Comparison of ENCODE assay signal across 8 cellular contexts in the genomic region with DNA sequence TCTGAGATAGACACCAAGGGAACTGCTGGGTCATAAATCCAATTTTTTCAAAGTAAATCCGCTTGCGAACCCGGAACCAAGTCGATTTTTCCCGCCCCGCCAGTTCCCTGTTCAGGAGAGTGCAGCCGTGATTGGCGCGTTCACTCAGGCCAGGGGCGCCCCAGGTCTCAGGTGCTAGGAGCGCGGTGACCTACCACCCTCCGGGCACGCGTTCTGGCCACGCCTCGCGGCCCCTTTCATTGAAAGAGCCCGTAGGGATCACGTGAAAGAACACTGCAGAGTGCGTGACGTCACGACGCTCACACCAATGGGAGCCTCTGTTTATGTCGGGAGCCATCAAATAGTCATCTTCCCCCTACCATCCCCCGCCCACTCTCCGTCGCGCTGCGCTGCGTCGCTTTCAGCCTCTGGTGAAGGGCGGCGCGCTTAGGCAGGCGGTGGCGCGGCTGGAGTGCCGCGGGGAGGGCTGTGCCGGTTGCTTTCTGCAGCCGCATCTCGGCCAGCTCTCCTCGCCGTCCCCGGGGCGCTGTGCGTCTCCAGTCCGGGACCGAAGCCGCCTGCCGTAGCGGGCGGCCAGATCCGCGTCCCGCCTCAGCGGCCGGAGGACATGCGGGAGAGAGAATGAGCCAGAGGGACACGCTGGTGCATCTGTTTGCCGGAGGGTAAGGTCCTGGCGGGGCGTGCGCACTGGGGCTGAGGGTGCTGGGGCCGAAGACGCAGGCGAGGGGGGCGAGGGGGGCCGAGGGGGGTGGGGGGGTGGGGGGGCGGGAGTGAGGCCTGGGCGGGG. TPM values are rescaled to one million over a fixed set of nuclear protein-coding genes. Genes with fewer than 3 reads are reported as not detected.
A peak's percentile ranks its signal among the peaks of the same experiment; 100 is the strongest.
DNase-seq lines count a peak whose midpoint lies in the region; ATAC-seq and TF ChIP-seq lines count a peak whose summit lies in the region.

A gene with protein sequence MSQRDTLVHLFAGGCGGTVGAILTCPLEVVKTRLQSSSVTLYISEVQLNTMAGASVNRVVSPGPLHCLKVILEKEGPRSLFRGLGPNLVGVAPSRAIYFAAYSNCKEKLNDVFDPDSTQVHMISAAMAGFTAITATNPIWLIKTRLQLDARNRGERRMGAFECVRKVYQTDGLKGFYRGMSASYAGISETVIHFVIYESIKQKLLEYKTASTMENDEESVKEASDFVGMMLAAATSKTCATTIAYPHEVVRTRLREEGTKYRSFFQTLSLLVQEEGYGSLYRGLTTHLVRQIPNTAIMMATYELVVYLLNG (plus strand): TSS at position 403 of the 787 bp plus-strand sequence. CDS start 219 bp downstream, at position 622.

- peak within 1 kb of the TSS; percentile 95 for H3K4me3 Mint-ChIP-seq in activated T-cell treated with anti-CD3 and anti-CD28 coated beads, Interleukin-2, amount 50 U/mL, for 24 hours

- in situ Hi-C loops in KBM-7 (cut with MboI; ENCODE audit: low pct_unique_long_range_greater_than_20kb, low sequenced_read_pairs), result no loop called here

- H3K9me3 Mint-ChIP-seq in activated T-cell treated with anti-CD3 and anti-CD28 coated beads, Interleukin-2, amount 50 U/mL, for 24 hours, result peaks cover 4% of the 10 kb centered on the region

- peak; percentile 98 for ATAC-seq in GM21717 (IDR thresholded peaks at IDR 0.05; ENCODE audit: unreplicated experiment)

- H3K27me3 Mint-ChIP-seq in activated T-cell treated with anti-CD3 and anti-CD28 coated beads, Interleukin-2, amount 50 U/mL, for 24 hours, result no peaks in the 10 kb centered on the region

- no peaks in the 10 kb centered on the region for H3K9me3 ChIP-seq in esophagus (ENCODE audit: control insufficient read depth in 2 of 2, insufficient read depth in 1 of 2, low read depth in 1 of 2, low read length in 1 of 2)
- no peaks in the 10 kb centered on the region for H3K9me3 ChIP-seq in mucosa of stomach (ENCODE audit: control insufficient read depth, low read length)

- H3K4me3 ChIP-seq in esophagus (ENCODE audit: low read depth in 1 of 2, low read length in 2 of 2), result peak within 1 kb of the TSS; percentile 99
- peak within 1 kb of the TSS; percentile 87 for H3K4me3 ChIP-seq in mucosa of stomach (ENCODE audit: low read length)

- H3K36me3 Mint-ChIP-seq in activated T-cell treated with anti-CD3 and anti-CD28 coated beads, Interleukin-2, amount 50 U/mL, for 24 hours (ENCODE audit: low read depth), result peaks cover 24% of the 10 kb centered on the region

- no peaks in the 10 kb centered on the region for H3K4me1 ChIP-seq in esophagus (ENCODE audit: control insufficient read depth in 2 of 2, insufficient read depth in 2 of 2, low read length in 1 of 2)
- peaks cover 17% of the 10 kb centered on the region for H3K4me1 ChIP-seq in mucosa of stomach (ENCODE audit: control insufficient read depth, insufficient read depth, low read length)

- H3K36me3 ChIP-seq in esophagus (ENCODE audit: control insufficient read depth in 2 of 2, insufficient read depth in 2 of 2, low read length in 1 of 2) (no peaks in the 10 kb centered on the region), mucosa of stomach (ENCODE audit: control insufficient read depth, insufficient read depth, low read length) (no peaks in the 10 kb centered on the region)

- H3K9ac ChIP-seq in mucosa of stomach (ENCODE audit: low read length), result peak within 1 kb of the TSS; percentile 98

- 0 to 1% methylated on average over 59 to 71 of the region's 72 CpGs for WGBS in esophagus, 2 donors

- H3K27me3 ChIP-seq in esophagus (ENCODE audit: control insufficient read depth in 1 of 2, insufficient read depth in 2 of 2, low read length in 2 of 2) (no peaks in the 10 kb centered on the region), mucosa of stomach (ENCODE audit: control insufficient read depth, insufficient read depth, low read length) (no peaks in the 10 kb centered on the region)

- peak within 1 kb of the TSS; percentile 95 for H3K27ac Mint-ChIP-seq in activated T-cell treated with anti-CD3 and anti-CD28 coated beads, Interleukin-2, amount 50 U/mL, for 24 hours

- peaks cover 46% of the 10 kb centered on the region for H3K4me1 Mint-ChIP-seq in activated T-cell treated with anti-CD3 and anti-CD28 coated beads, Interleukin-2, amount 50 U/mL, for 24 hours (ENCODE audit: low read depth)

- peak within 1 kb of the TSS; percentile 98 to 99 for H3K27ac ChIP-seq in esophagus (ENCODE audit: low read depth in 2 of 2, low read length in 1 of 2)

- DNase-seq in DMS153 treated with DMSO at 0.1 percent for 48 hours (lab: John Stamatoyannopoulos, UW; ENCODE audit: unreplicated experiment) (peak; percentile 98), KBM-7 (peak; percentile 97)
- peak; percentile 95 for DNase-seq in activated T-cell treated with anti-CD3 and anti-CD28 coated beads, Interleukin-2, amount 50 U/mL, for 24 hours
- DNase-seq in stimulated activated CD8-positive, alpha-beta memory T cell treated with anti-CD3 and anti-CD28 coated beads, Interleukin-7, amount 100 ng/mL, for 1 hour (ENCODE audit: low read depth in 2 of 2), result peak; percentile 87 to 91

TF ChIP-seq in PFSK-1, 5 proteins besides CTCF, POLR2A, EP300 and RAD21:
- TF ChIP-seq POLR2AphosphoS5 (IDR thresholded peaks at IDR 0.05; ENCODE audit: low read depth, low read length) (peak; percentile 77; the same call in 1 of the 2 replicates), TAF1 (IDR thresholded peaks at IDR 0.05; ENCODE audit: borderline replicate concordance, insufficient read depth, low read length) (peak; percentile 66; the same call in 1 of the 2 replicates), FOXP2 (optimal IDR thresholded peaks at IDR 0.05; ENCODE audit: borderline replicate concordance, extremely low read depth, extremely low read length, insufficient read depth) (peak; percentile 45), SIN3A (IDR thresholded peaks at IDR 0.05; ENCODE audit: borderline replicate concordance, insufficient read depth, low read length) (0 out of 2 replicates have a peak, but pooled peaks have one; percentile 14)
- TF ChIP-seq, protein P1, sequence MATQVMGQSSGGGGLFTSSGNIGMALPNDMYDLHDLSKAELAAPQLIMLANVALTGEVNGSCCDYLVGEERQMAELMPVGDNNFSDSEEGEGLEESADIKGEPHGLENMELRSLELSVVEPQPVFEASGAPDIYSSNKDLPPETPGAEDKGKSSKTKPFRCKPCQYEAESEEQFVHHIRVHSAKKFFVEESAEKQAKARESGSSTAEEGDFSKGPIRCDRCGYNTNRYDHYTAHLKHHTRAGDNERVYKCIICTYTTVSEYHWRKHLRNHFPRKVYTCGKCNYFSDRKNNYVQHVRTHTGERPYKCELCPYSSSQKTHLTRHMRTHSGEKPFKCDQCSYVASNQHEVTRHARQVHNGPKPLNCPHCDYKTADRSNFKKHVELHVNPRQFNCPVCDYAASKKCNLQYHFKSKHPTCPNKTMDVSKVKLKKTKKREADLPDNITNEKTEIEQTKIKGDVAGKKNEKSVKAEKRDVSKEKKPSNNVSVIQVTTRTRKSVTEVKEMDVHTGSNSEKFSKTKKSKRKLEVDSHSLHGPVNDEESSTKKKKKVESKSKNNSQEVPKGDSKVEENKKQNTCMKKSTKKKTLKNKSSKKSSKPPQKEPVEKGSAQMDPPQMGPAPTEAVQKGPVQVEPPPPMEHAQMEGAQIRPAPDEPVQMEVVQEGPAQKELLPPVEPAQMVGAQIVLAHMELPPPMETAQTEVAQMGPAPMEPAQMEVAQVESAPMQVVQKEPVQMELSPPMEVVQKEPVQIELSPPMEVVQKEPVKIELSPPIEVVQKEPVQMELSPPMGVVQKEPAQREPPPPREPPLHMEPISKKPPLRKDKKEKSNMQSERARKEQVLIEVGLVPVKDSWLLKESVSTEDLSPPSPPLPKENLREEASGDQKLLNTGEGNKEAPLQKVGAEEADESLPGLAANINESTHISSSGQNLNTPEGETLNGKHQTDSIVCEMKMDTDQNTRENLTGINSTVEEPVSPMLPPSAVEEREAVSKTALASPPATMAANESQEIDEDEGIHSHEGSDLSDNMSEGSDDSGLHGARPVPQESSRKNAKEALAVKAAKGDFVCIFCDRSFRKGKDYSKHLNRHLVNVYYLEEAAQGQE (IDR thresholded peaks at IDR 0.05; ENCODE audit: insufficient read depth in 1 of 2, low read depth in 2 of 2, low read length in 2 of 2), result no peak

RNA-seq across cellular contexts. Expression of the gene that starts here (rescaled TPM):
- 28.0 TPM for polyA plus RNA-seq in PFSK-1 (2012; ENCODE audit: insufficient read length, low read depth)
- 10 to 100 TPM; 10.4 to 12.3 TPM for polyA plus RNA-seq in esophagus

Comparison
In these comparisons a context has a peak if more than half of its experiments do, and no peak if none do; other contexts are left out.
1. Peak in every context shown above with its lines: DNase-seq, ATAC-seq, H3K4me3 ChIP-seq and H3K27ac ChIP-seq.